In genomic region chr2:179584760-179585159, GRCh38 we compare ENCODE assay signal across 19 cellular contexts.
A peak's percentile ranks its signal among the peaks of the same experiment; 100 is the strongest.
DNase-seq lines count a peak whose midpoint lies in the region; ATAC-seq and TF ChIP-seq lines count a peak whose summit lies in the region.
"Had no signal": no experiment of that assay in that cellular context is flagged by ENCODE, and none has a peak within 500 bp of the region (broad histone marks: within the 10 kb centered on the region; RNA-seq: fewer than 3 reads in every experiment).

No MANE protein-coding gene starts in this region.

- H3K9me3 ChIP-seq in breast epithelium (no peaks in the 10 kb centered on the region), PC-3 (ENCODE audit: low read length) (no peaks in the 10 kb centered on the region), liver (ENCODE audit: control insufficient read depth in 4 of 4, low read length in 3 of 4) (no peaks in the 10 kb centered on the region), skeletal muscle tissue (ENCODE audit: control insufficient read depth in 3 of 3, low read length in 3 of 3) (no peaks in the 10 kb centered on the region)

- no peak overlapping the region for H3K4me3 ChIP-seq in breast epithelium
- no peak overlapping the region for H3K4me3 ChIP-seq in PC-3 (ENCODE audit: low read length)
- H3K4me3 ChIP-seq in liver (ENCODE audit: low read depth in 1 of 3, low read length in 3 of 3) = no peak overlapping the region
- no peak overlapping the region for H3K4me3 ChIP-seq in skeletal muscle tissue (ENCODE audit: low read length in 3 of 3)

- ATAC-seq in PC-3 = peak; percentile 24; the same call in 1 of the 2 replicates
- ATAC-seq: HCT116 had no signal

- H4K20me1 ChIP-seq in PC-3 (ENCODE audit: low read length) = no peaks in the 10 kb centered on the region

- no peaks in the 10 kb centered on the region for H3K27me3 ChIP-seq in breast epithelium
- H3K27me3 ChIP-seq in PC-3 (ENCODE audit: low read length) = no peaks in the 10 kb centered on the region
- H3K27me3 ChIP-seq in liver (ENCODE audit: control insufficient read depth in 4 of 4, insufficient read depth in 4 of 4, low read length in 3 of 4) = no peaks in the 10 kb centered on the region
- H3K27me3 ChIP-seq in skeletal muscle tissue (ENCODE audit: control insufficient read depth in 3 of 3, insufficient read depth in 3 of 3, low read length in 3 of 3) = no peaks in the 10 kb centered on the region

- no peak for TF ChIP-seq POLR2A in breast epithelium (IDR thresholded peaks at IDR 0.05)

- intact Hi-C loops in MCF 10A (cut with micrococcal nuclease) (no loop called here), breast epithelium (cut with DNase I; ENCODE audit: low total_unique reads) (no loop called here), PC-3 (cut with micrococcal nuclease) (no loop called here)

- BruUV-seq in MCF 10A (replicated peaks; lab: Mats Ljungman, UMichigan) (no TSS peak), PC-3 (replicated peaks; lab: Mats Ljungman, UMichigan) (no TSS peak)

- H3K27ac Mint-ChIP-seq in MCF 10A (ENCODE audit: low read depth, unreplicated experiment) = no peak overlapping the region
- H3K27ac Mint-ChIP-seq: CD4-positive, alpha-beta T cell; HFFc6; IgD-negative memory B cell had no signal

- H3K79me2 ChIP-seq in PC-3 (ENCODE audit: low read length) = no peaks in the 10 kb centered on the region

- POLR2A ChIA-PET in MCF 10A (lab: Yijun Ruan, JAX) = no interaction called here
- POLR2A ChIA-PET in PC-3 (lab: Charles Lee; ENCODE audit: unreplicated experiment) = no interaction called here
- POLR2A ChIA-PET in RWPE1 (lab: Yijun Ruan, JAX; ENCODE audit: low non-redundant PET) = no interaction called here

- H3K9me3 Mint-ChIP-seq in MCF 10A (ENCODE audit: unreplicated experiment) = no peaks in the 10 kb centered on the region
- H3K9me3 Mint-ChIP-seq: CD4-positive, alpha-beta T cell; HFFc6; IgD-negative memory B cell had no signal

- H3K36me3 ChIP-seq in breast epithelium (no peaks in the 10 kb centered on the region), PC-3 (ENCODE audit: low read depth, low read length) (no peaks in the 10 kb centered on the region), liver (ENCODE audit: control insufficient read depth in 4 of 4, insufficient read depth in 3 of 4, low read depth in 1 of 4, low read length in 3 of 4) (no peaks in the 10 kb centered on the region), skeletal muscle tissue (ENCODE audit: control insufficient read depth in 3 of 3, insufficient read depth in 3 of 3, low read length in 3 of 3) (no peaks in the 10 kb centered on the region)

- no peak overlapping the region for H3K4me3 Mint-ChIP-seq in MCF 10A (ENCODE audit: unreplicated experiment)
- H3K4me3 Mint-ChIP-seq: CD4-positive, alpha-beta T cell; HFFc6; IgD-negative memory B cell had no signal

- no peak for TF ChIP-seq CTCF in MCF 10A (IDR thresholded peaks at IDR 0.05; ENCODE audit: unreplicated experiment)
- TF ChIP-seq CTCF in breast epithelium (IDR thresholded peaks at IDR 0.05) = no peak
- TF ChIP-seq CTCF in PC-3 (conservative IDR thresholded peaks at IDR 0.05; ENCODE audit: low read depth, low read length) = no peak
- TF ChIP-seq CTCF in liver (IDR thresholded peaks at IDR 0.05; ENCODE audit: low read depth, low read length, missing input control) = no peak
- TF ChIP-seq CTCF in RWPE1 (conservative IDR thresholded peaks at IDR 0.05; ENCODE audit: low read depth) = no peak

- TF ChIP-seq RAD21 in liver (IDR thresholded peaks at IDR 0.05) = peak in 1 of 2 donors; percentile 21

- H3K27me3 Mint-ChIP-seq in MCF 10A (ENCODE audit: insufficient read depth, unreplicated experiment) = no peaks in the 10 kb centered on the region
- H3K27me3 Mint-ChIP-seq: CD4-positive, alpha-beta T cell; IgD-negative memory B cell had no signal

- peak; percentile 3 for DNase-seq in MCF 10A (ENCODE audit: unreplicated experiment)
- no peak for DNase-seq in breast epithelium (ENCODE audit: low spot score in 2 of 2)
- peak; percentile 32 for DNase-seq in PC-3
- no peak for DNase-seq in RWPE1 (ENCODE audit: low spot score)
- DNase-seq in GM19240 (ENCODE audit: insufficient read length, low spot score) = no peak
- DNase-seq in COLO668 (lab: John Stamatoyannopoulos, UW; ENCODE audit: unreplicated experiment) = no peak
- DNase-seq: AML-193; Calu3; CD4-positive, alpha-beta T cell; GOT3; H7; HFFc6; KG1 had no signal

- peaks cover 6% of the 10 kb centered on the region for H3K4me1 Mint-ChIP-seq in MCF 10A (ENCODE audit: insufficient read depth, unreplicated experiment)
- H3K4me1 Mint-ChIP-seq: IgD-negative memory B cell had no signal

- no peak overlapping the region for H2AFZ ChIP-seq in PC-3 (ENCODE audit: low read length)

- H3K9ac ChIP-seq in PC-3 (ENCODE audit: low read length) (no peak overlapping the region), liver (ENCODE audit: low read depth in 1 of 2, low read length in 2 of 2) (no peak overlapping the region), skeletal muscle tissue (ENCODE audit: low read depth in 1 of 3, low read length in 3 of 3) (no peak overlapping the region)

- H3K4me1 ChIP-seq in breast epithelium = no peaks in the 10 kb centered on the region
- 0 out of 2 replicates have a peak, but pooled peaks cover 6% of the 10 kb centered on the region for H3K4me1 ChIP-seq in PC-3 (ENCODE audit: insufficient read depth, low read length)
- peaks cover 3 to 23% (median 15%) of the 10 kb centered on the region in 4 donors for H3K4me1 ChIP-seq in liver (ENCODE audit: control insufficient read depth in 4 of 4, insufficient read depth in 4 of 4, low read length in 3 of 4)
- H3K4me1 ChIP-seq in skeletal muscle tissue (ENCODE audit: control insufficient read depth in 3 of 3, insufficient read depth in 3 of 3, low read length in 3 of 3) = peaks cover 8 to 24% (median 11%) of the 10 kb centered on the region in 3 donors

- CTCF ChIA-PET in MCF 10A (lab: Yijun Ruan, JAX) = no interaction called here
- CTCF ChIA-PET in PC-3 (lab: Charles Lee) = no interaction called here
- CTCF ChIA-PET in RWPE1 (lab: Yijun Ruan, JAX) = interaction anchor here (0.5 kb wide), 1 partner anchor 77 kb away, joined by 4 read pairs; no protein-coding TSS in a partner anchor

- no peak overlapping the region for H3K27ac ChIP-seq in breast epithelium
- no peak overlapping the region for H3K27ac ChIP-seq in PC-3 (ENCODE audit: low read length)
- peak overlapping the region; percentile 38 to 42 for H3K27ac ChIP-seq in liver (ENCODE audit: low read depth in 1 of 2, low read length in 2 of 2)
- peak overlapping the region; percentile 39 for H3K27ac ChIP-seq in skeletal muscle tissue (ENCODE audit: low read depth, low read length)
- no peak overlapping the region for H3K27ac ChIP-seq in RWPE1
- H3K27ac ChIP-seq: C4-2B, HL-60 had no signal

- no peak overlapping the region for H3K4me2 ChIP-seq in PC-3 (ENCODE audit: low read length)

- H3K36me3 Mint-ChIP-seq in MCF 10A (ENCODE audit: insufficient read depth, unreplicated experiment) = no peaks in the 10 kb centered on the region
- H3K36me3 Mint-ChIP-seq: IgD-negative memory B cell had no signal

- no peaks in the 10 kb centered on the region for H3K9me2 ChIP-seq in PC-3 (replicated peaks; ENCODE audit: low read length)

- no peaks in the 10 kb centered on the region for H3F3A ChIP-seq in PC-3 (ENCODE audit: low read length, unreplicated experiment)

TF ChIP-seq in liver, 16 proteins besides CTCF, POLR2A, EP300 and RAD21:
- TF ChIP-seq RXRA (IDR thresholded peaks at IDR 0.05) = peak; percentile 83 to 89
- TF ChIP-seq ATF3 (IDR thresholded peaks at IDR 0.05) = no peak
- TF ChIP-seq HNF4A (conservative IDR thresholded peaks at IDR 0.05) = peak; percentile 53 to 56
- TF ChIP-seq HNF4G (IDR thresholded peaks at IDR 0.05) = no peak
- TF ChIP-seq SP1 (IDR thresholded peaks at IDR 0.05) = peak; percentile 24
- TF ChIP-seq YY1 (IDR thresholded peaks at IDR 0.05) = peak; percentile 22

Comparison
In these comparisons a context has a peak if more than half of its experiments do, and no peak if none do; other contexts are left out.
1. DNase-seq: peak in MCF 10A (single experiment) and PC-3 (single experiment); none in breast epithelium (0 of 2), RWPE1 (single experiment), GM19240 (single experiment) and COLO668 (single experiment).
2. H3K27ac ChIP-seq: peak in liver (2 of 2) and skeletal muscle tissue (single experiment); none in breast epithelium (0 of 2), PC-3 (single experiment) and RWPE1 (single experiment).